Comparison of ENCODE assay signal across 14 cellular contexts in the genomic region with DNA sequence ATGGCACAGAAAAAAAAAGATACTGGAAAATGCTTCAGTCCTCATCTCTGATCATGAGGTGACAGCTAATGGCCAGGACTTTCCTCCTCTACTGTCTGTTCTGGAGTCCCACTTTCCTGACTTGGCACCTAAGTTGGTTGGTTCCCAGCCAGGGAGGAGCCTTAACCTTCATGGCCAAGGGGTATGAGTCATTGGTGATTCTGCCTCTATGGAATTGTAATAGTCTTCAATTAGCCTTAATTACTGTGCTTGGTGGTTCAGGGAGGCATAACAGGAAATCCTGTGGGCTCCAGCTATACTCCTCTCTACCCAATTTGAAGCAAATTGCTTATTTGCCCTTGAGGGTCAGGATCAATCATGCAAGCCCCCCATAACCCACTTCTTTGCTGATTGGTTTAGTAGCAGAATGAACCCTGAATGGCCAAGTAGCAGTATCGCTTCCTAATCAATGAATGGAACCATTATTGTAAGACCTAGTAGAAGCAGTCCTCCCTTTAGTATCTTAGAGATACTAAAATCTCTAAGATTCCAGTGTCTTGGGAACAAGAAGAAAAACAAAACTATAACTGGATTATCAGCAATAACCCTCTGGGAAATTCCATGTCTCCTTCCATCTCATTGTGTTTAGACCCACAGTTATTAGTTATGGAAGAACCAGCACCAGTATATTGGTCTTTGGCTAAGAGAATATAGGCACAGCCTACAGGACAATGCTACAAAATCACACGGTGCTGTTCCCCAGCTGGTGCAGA.
DNase-seq lines count a peak whose midpoint lies in the region; ATAC-seq and TF ChIP-seq lines count a peak whose summit lies in the region.
"Had no signal": no experiment of that assay in that cellular context is flagged by ENCODE, and none has a peak within 500 bp of the region (broad histone marks: within the 10 kb centered on the region; RNA-seq: fewer than 3 reads in every experiment).

No MANE protein-coding gene starts in this region.

- H3K18ac ChIP-seq in trophoblast cell (ENCODE audit: low read length), result no peak overlapping the region

- TF ChIP-seq CTCF in epithelial cell of proximal tubule (conservative IDR thresholded peaks at IDR 0.05; ENCODE audit: low read depth, low read length) (no peak), GM13977 (IDR thresholded peaks at IDR 0.05; ENCODE audit: extremely low read depth, insufficient read depth, missing control alignments) (no peak)

- H3K23ac ChIP-seq in trophoblast cell (ENCODE audit: low read length), result no peak overlapping the region

- peak overlapping the region; percentile 56 for H4K91ac ChIP-seq in trophoblast cell (ENCODE audit: low read depth, low read length)

- H3K4me2 ChIP-seq in trophoblast cell (ENCODE audit: low read length), result no peak overlapping the region

- no peak overlapping the region for H3K4ac ChIP-seq in trophoblast cell (ENCODE audit: low read depth, low read length)

- in situ Hi-C loops in GM13977 (cut with MboI; ENCODE audit: low pct_unique_long_range_greater_than_20kb, low sequenced_read_pairs, unreplicated experiment), result no loop called here

- H3K79me1 ChIP-seq in trophoblast cell (ENCODE audit: low read length), result peaks cover 27% of the 10 kb centered on the region

- H2BK12ac ChIP-seq in trophoblast cell (ENCODE audit: low read length), result peak overlapping the region; percentile 57

- H3K9ac ChIP-seq in trophoblast cell (ENCODE audit: low read length), result no peak overlapping the region

- WGBS in trophoblast cell (ENCODE audit: extremely low coverage, insufficient coverage, insufficient read length), result no CpG with 5 or more reads among the region's 2 CpGs

- no peak overlapping the region for H3K27ac ChIP-seq in trophoblast cell (ENCODE audit: low read depth, low read length)
- H3K27ac ChIP-seq: psoas muscle had no signal

- H3K14ac ChIP-seq in trophoblast cell (ENCODE audit: low read length), result no peak overlapping the region

- H2BK120ac ChIP-seq in trophoblast cell (ENCODE audit: insufficient read depth, low read length, poor library complexity), result peak overlapping the region; percentile 12

- DNase-seq in GM04503 (ENCODE audit: low read depth), result peak; percentile 94
- peak; percentile 13 for DNase-seq in RKO (ENCODE audit: low spot score)
- DNase-seq in epithelial cell of proximal tubule (ENCODE audit: low read depth), result peak; percentile 92
- DNase-seq in trophoblast cell, result no peak
- no peak for DNase-seq in left lobe of liver (ENCODE audit: low spot score)
- DNase-seq in UCSD-AML1 (lab: John Stamatoyannopoulos, UW; ENCODE audit: unreplicated experiment), result no peak
- no peak for DNase-seq in GM13977 (ENCODE audit: low spot score)
- DNase-seq: activated CD4-positive, alpha-beta T cell treated with anti-CD3 and anti-CD28 coated beads, Interleukin-2, amount 10 ng/mL, durations not matched to agents 7 days and 5 days; Caco-2; cortex of kidney; NCI-H2081; psoas muscle had no signal

- H3K27me3 ChIP-seq in trophoblast cell (ENCODE audit: insufficient read depth, low read length), result no peaks in the 10 kb centered on the region

- no peak overlapping the region for H4K8ac ChIP-seq in trophoblast cell (ENCODE audit: low read depth, low read length)

- H3K4me1 ChIP-seq in trophoblast cell (ENCODE audit: control insufficient read depth in 1 of 2, insufficient read depth in 2 of 2, low read length in 2 of 2), result peaks cover 0 to 2% of the 10 kb centered on the region in 2 experiments
- H3K4me1 ChIP-seq: Caco-2 had no signal

- H3K36me3 ChIP-seq in trophoblast cell (ENCODE audit: control insufficient read depth in 1 of 2, insufficient read depth in 2 of 2, low read length in 2 of 2), result peaks cover 0 to 4% of the 10 kb centered on the region in 2 experiments

- no peak overlapping the region for H2AK5ac ChIP-seq in trophoblast cell (ENCODE audit: low read length)

- ATAC-seq in HG03097 (IDR thresholded peaks at IDR 0.05; ENCODE audit: low FRiP score, unreplicated experiment) (no peak), left lobe of liver (no peak)
- ATAC-seq: GM12878 had no signal

- peaks cover 7% of the 10 kb centered on the region for H3K9me3 ChIP-seq in trophoblast cell (ENCODE audit: insufficient read depth, low read depth, low read length)
- H3K9me3 ChIP-seq: Caco-2, psoas muscle had no signal

- H3K4me3 ChIP-seq in epithelial cell of proximal tubule (ENCODE audit: low read depth, low read length) (no peak overlapping the region), trophoblast cell (ENCODE audit: low read depth, low read length) (no peak overlapping the region)
- H3K4me3 ChIP-seq: GM12878, psoas muscle had no signal

- no peaks in the 10 kb centered on the region for H3K79me2 ChIP-seq in trophoblast cell (ENCODE audit: control insufficient read depth, insufficient read depth, low read length, poor library complexity)

- no peak overlapping the region for H2BK5ac ChIP-seq in trophoblast cell (ENCODE audit: low read depth, low read length, poor library complexity)

- no peak overlapping the region for H4K12ac ChIP-seq in trophoblast cell (ENCODE audit: low read depth, low read length)

- H2AFZ ChIP-seq in trophoblast cell (ENCODE audit: insufficient read depth, low read length, poor library complexity), result no peak overlapping the region

Comparison
In these comparisons a context has a peak if more than half of its experiments do, and no peak if none do; other contexts are left out.
1. DNase-seq: peak in GM04503 (single experiment), RKO (single experiment) and epithelial cell of proximal tubule (single experiment); none in trophoblast cell (0 of 2), left lobe of liver (single experiment), UCSD-AML1 (single experiment) and GM13977 (single experiment).